ENCODE assay signal across 2 cellular contexts in the genomic region with DNA sequence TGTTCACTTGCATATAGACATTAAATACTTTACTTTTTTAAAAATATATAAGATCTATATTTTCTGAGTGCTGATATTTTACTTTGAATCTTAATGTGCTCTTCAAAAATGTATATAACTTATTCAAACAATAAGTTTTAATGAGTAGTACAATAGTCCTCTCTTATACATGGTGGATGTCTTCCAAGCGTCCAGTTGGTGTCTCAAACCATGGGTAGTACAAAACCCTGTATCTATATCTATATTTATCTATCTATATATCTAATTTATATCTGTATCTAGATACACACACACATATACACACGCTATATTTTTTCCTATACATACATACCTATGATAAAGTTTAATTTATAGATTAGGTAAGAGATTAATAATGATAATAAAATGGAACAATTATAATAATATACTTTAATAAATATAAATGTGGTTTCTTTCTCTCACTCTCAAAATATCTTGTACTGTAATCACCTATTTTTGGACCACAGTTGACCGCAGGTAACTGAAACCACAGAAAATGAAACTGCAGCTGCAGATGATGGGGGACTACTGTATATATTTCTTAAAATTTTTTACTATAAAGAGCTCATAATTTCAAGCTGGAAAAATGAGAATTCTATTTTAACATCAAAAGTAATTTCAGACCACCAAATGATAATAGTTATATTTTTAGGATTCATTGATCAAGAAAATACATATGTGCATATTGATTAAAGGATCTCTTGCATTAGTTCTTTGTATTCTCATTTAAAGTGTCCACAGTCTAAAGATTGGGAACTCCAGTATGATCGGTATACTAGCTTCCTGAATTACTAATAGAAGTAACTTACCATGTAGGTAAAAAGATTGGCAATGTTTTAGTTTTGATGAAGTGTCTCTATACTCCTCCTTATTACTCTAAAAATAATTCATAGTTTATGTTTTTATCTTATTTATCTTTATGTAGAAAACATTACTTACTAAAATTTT.
TF ChIP-seq lines count a peak whose summit lies in the region.

No MANE protein-coding gene starts in this region.

TF ChIP-seq in HCT116, 20 proteins besides CTCF, POLR2A, EP300 and RAD21 (continued from another document):
- TF ChIP-seq, protein P1, sequence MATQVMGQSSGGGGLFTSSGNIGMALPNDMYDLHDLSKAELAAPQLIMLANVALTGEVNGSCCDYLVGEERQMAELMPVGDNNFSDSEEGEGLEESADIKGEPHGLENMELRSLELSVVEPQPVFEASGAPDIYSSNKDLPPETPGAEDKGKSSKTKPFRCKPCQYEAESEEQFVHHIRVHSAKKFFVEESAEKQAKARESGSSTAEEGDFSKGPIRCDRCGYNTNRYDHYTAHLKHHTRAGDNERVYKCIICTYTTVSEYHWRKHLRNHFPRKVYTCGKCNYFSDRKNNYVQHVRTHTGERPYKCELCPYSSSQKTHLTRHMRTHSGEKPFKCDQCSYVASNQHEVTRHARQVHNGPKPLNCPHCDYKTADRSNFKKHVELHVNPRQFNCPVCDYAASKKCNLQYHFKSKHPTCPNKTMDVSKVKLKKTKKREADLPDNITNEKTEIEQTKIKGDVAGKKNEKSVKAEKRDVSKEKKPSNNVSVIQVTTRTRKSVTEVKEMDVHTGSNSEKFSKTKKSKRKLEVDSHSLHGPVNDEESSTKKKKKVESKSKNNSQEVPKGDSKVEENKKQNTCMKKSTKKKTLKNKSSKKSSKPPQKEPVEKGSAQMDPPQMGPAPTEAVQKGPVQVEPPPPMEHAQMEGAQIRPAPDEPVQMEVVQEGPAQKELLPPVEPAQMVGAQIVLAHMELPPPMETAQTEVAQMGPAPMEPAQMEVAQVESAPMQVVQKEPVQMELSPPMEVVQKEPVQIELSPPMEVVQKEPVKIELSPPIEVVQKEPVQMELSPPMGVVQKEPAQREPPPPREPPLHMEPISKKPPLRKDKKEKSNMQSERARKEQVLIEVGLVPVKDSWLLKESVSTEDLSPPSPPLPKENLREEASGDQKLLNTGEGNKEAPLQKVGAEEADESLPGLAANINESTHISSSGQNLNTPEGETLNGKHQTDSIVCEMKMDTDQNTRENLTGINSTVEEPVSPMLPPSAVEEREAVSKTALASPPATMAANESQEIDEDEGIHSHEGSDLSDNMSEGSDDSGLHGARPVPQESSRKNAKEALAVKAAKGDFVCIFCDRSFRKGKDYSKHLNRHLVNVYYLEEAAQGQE (IDR thresholded peaks at IDR 0.05; ENCODE audit: low read depth): no peak
- no peak for TF ChIP-seq ELF1 (IDR thresholded peaks at IDR 0.05; ENCODE audit: borderline replicate concordance, low read depth)
- TF ChIP-seq POLR2AphosphoS5 (IDR thresholded peaks at IDR 0.05; ENCODE audit: low read depth, low read length): no peak
- no peak for TF ChIP-seq EZH2phosphoT487 (IDR thresholded peaks at IDR 0.05; ENCODE audit: borderline replicate concordance)
- TF ChIP-seq, protein P2, sequence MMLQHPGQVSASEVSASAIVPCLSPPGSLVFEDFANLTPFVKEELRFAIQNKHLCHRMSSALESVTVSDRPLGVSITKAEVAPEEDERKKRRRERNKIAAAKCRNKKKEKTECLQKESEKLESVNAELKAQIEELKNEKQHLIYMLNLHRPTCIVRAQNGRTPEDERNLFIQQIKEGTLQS (IDR thresholded peaks at IDR 0.05): no peak
- no peak for TF ChIP-seq ZFX (IDR thresholded peaks at IDR 0.05)
- TF ChIP-seq EZH2 (IDR thresholded peaks at IDR 0.05): no peak
- TF ChIP-seq EGR1 (IDR thresholded peaks at IDR 0.05; ENCODE audit: low read depth): no peak
- no peak for TF ChIP-seq TCF7L2 (IDR thresholded peaks at IDR 0.05; ENCODE audit: borderline replicate concordance, extremely low read depth, insufficient read depth, insufficient read length)
- TF ChIP-seq ZNF274 (IDR thresholded peaks at IDR 0.05; ENCODE audit: low read depth, low read length): no peak
- TF ChIP-seq, protein P3, sequence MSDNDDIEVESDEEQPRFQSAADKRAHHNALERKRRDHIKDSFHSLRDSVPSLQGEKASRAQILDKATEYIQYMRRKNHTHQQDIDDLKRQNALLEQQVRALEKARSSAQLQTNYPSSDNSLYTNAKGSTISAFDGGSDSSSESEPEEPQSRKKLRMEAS (IDR thresholded peaks at IDR 0.05): no peak

TF ChIP-seq in SK-N-SH treated with all-trans-retinoic acid at 6 μM for 48 hours, 23 proteins besides CTCF, POLR2A, EP300 and RAD21 (continued from another document):
- TF ChIP-seq CREB5 (CRISPR knock-in tag; IDR thresholded peaks at IDR 0.05; ENCODE audit: low read depth): no peak
- no peak for TF ChIP-seq ZNF565 (CRISPR knock-in tag; conservative IDR thresholded peaks at IDR 0.05; ENCODE audit: low read depth)
- no peak for TF ChIP-seq ZNF70 (CRISPR knock-in tag; IDR thresholded peaks at IDR 0.05)
- no peak for TF ChIP-seq PATZ1 (CRISPR knock-in tag; IDR thresholded peaks at IDR 0.05; ENCODE audit: borderline replicate concordance)
- no peak for TF ChIP-seq ZFP30 (CRISPR knock-in tag; IDR thresholded peaks at IDR 0.05)
- no peak for TF ChIP-seq ZFP3 (CRISPR knock-in tag; IDR thresholded peaks at IDR 0.05)
